In the genomic region with DNA sequence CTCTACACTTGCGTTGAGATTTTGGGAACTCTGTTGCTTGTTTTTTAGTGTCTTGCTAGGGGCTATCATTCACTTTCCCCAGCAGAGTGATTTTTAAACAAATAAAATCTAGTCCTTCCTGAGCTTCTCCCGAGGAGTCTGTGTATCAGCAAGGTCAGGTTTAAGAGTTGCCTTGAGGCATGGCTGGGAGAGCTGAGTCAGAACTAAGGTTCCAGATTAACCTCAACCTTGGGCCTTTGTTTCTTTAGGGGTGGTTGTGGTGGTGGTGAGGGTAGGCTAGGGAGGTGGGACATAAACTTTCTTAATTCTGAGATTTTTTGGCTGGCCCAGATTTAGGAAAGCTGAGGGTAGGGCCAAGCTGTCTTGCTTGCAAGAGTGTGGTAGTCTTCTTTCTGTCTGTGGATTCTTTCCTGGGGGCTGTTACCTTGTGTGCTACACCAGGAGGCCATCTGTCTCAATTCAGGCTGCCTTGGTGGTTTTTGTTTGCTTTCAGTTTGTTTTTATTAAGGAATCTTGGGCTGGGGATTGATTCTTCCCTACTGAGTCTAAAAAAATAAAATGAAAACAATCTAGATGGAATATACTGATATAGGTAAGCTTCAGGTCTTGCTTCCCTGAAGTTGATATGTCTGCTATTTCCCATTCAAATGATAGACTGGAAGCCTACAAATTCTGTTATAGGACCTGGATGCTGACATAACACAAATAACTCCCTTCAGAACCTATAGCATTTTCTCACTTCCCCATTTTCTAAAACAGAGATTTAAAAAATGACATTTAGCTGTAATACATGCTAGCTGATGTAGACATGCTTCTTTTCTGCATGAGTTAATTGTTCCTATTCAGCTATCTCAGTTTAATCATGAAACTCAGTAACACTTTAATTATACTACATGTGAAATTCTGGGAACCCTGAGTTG, we compare ENCODE assay signal across 12 cellular contexts. TPM values are rescaled to one million over a fixed set of nuclear protein-coding genes. Genes with fewer than 3 reads are reported as not detected.
DNase-seq lines count a peak whose midpoint lies in the region; ATAC-seq lines count a peak whose summit lies in the region.
"Had no signal": no experiment of that assay in that cellular context is flagged by ENCODE, and none has a peak within 500 bp of the region (broad histone marks: within the 10 kb centered on the region; RNA-seq: fewer than 3 reads in every experiment).

No MANE protein-coding gene starts in this region.

- H3K4me1 Mint-ChIP-seq in T-helper 17 cell, result peaks cover 2% of the 10 kb centered on the region

- no peak overlapping the region for H3K27ac Mint-ChIP-seq in T-helper 17 cell
- H3K27ac Mint-ChIP-seq: progenitor cell of endocrine pancreas had no signal

- no peaks in the 10 kb centered on the region for H3K36me3 Mint-ChIP-seq in T-helper 17 cell (ENCODE audit: low read depth)

- ATAC-seq in GM19395 (IDR thresholded peaks at IDR 0.05; ENCODE audit: unreplicated experiment) (peak; percentile 83), HG02852 (IDR thresholded peaks at IDR 0.05; ENCODE audit: unreplicated experiment) (peak; percentile 76), T-helper 17 cell (no peak)

- no peaks in the 10 kb centered on the region for H3K9me3 ChIP-seq in T-helper 17 cell (ENCODE audit: control insufficient read depth, low read length, poor library complexity, severe bottlenecking)

- DNase-seq in EL (peak; percentile 4), M059J (ENCODE audit: low read depth) (peak; percentile 90), T-helper 17 cell (no peak), anterior cingulate cortex (lab: John Stamatoyannopoulos, UW) (no peak), NCI-H1417 (lab: John Stamatoyannopoulos, UW) (no peak)
- DNase-seq in activated CD4-positive, CD25-positive, alpha-beta regulatory T cell (lab: John Stamatoyannopoulos, UW), result no peak
- DNase-seq: brain microvascular endothelial cell, NCI-H2171, SW 1271 had no signal

- H3K4me3 Mint-ChIP-seq in T-helper 17 cell, result no peak overlapping the region

- peaks cover 9% of the 10 kb centered on the region for H3K27me3 Mint-ChIP-seq in T-helper 17 cell

RNA-seq across cellular contexts. Expression of a gene that starts 5.4 kb away (rescaled TPM):
- total RNA-seq in M059J (2014; rRNA removed; shearing (Covaris generic)), result not detected in 2 replicates
- total RNA-seq in T-helper 17 cell, result not detected
- total RNA-seq: progenitor cell of endocrine pancreas had no signal

Comparison
In these comparisons a context has a peak if more than half of its experiments do, and no peak if none do; other contexts are left out.
1. DNase-seq: peak in EL (single experiment) and M059J (single experiment); none in T-helper 17 cell (0 of 3), anterior cingulate cortex (0 of 58), activated CD4-positive, CD25-positive, alpha-beta regulatory T cell (0 of 4) and NCI-H1417 (0 of 3).